8 cellular contexts compared by ENCODE assay signal in genomic region chr3:98022978-98023820, GRCh38. TPM values are rescaled to one million over a fixed set of nuclear protein-coding genes. Genes with fewer than 3 reads are reported as not detected.
DNase-seq lines count a peak whose midpoint lies in the region; ATAC-seq and TF ChIP-seq lines count a peak whose summit lies in the region.

No MANE protein-coding gene starts in this region.

- H3K4me3 ChIP-seq in heart left ventricle, result no peak overlapping the region

- peaks cover 0 to 8% (median 0%) of the 10 kb centered on the region in 12 donors for H3K4me1 ChIP-seq in heart left ventricle

- H3K36me3 ChIP-seq in heart left ventricle, result no peaks in the 10 kb centered on the region

- TF ChIP-seq CTCF in GM10266 (IDR thresholded peaks at IDR 0.05; ENCODE audit: control insufficient read depth, insufficient read depth, low read depth, missing control alignments) (peak; percentile 96), heart left ventricle (IDR thresholded peaks at IDR 0.05) (peak; percentile 92 to 99 (median 97))

- no peak overlapping the region for H3K4me3 Mint-ChIP-seq in activated naive CD8-positive, alpha-beta T cell treated with anti-CD3 and anti-CD28 coated beads, Interleukin-2, amount 50 U/mL, for 24 hours

- H3K4me1 Mint-ChIP-seq in activated naive CD8-positive, alpha-beta T cell treated with anti-CD3 and anti-CD28 coated beads, Interleukin-2, amount 50 U/mL, for 24 hours, result peaks cover 2% of the 10 kb centered on the region

- H3K27me3 Mint-ChIP-seq in activated naive CD8-positive, alpha-beta T cell treated with anti-CD3 and anti-CD28 coated beads, Interleukin-2, amount 50 U/mL, for 24 hours, result peaks cover 6% of the 10 kb centered on the region

- WGBS in heart left ventricle, 4 donors, result 25 to 28% (median 26%) methylated on average over 13 of the region's 13 CpGs

- no peak overlapping the region for H3K27ac ChIP-seq in heart left ventricle

- no peaks in the 10 kb centered on the region for H3K36me3 Mint-ChIP-seq in activated naive CD8-positive, alpha-beta T cell treated with anti-CD3 and anti-CD28 coated beads, Interleukin-2, amount 50 U/mL, for 24 hours (ENCODE audit: low read depth)

- no peak for TF ChIP-seq POLR2A in heart left ventricle (IDR thresholded peaks at IDR 0.05)

- peak; percentile 77 for ATAC-seq in HG02571 (IDR thresholded peaks at IDR 0.05; ENCODE audit: unreplicated experiment)
- peak; percentile 80 for ATAC-seq in activated naive CD8-positive, alpha-beta T cell treated with anti-CD3 and anti-CD28 coated beads, Interleukin-2, amount 50 U/mL, for 24 hours
- ATAC-seq in heart left ventricle, result peak; percentile 77 to 84 (median 80)
- no peak for ATAC-seq in HG03135 (IDR thresholded peaks at IDR 0.05; ENCODE audit: unreplicated experiment)

- no peaks in the 10 kb centered on the region for H3K9me3 ChIP-seq in heart left ventricle

- no peaks in the 10 kb centered on the region for H3K27me3 ChIP-seq in heart left ventricle

- intact Hi-C loops in heart left ventricle (cut with DNase I), result loop anchor here (1.0 to 5.0 kb wide), 7 partner anchors 46 to 1161 kb away; partner anchors contain the start of gene RIOX2 (in 1 of the 10)

- no peaks in the 10 kb centered on the region for H3K9me3 Mint-ChIP-seq in activated naive CD8-positive, alpha-beta T cell treated with anti-CD3 and anti-CD28 coated beads, Interleukin-2, amount 50 U/mL, for 24 hours

- DNase-seq in GM10266 (ENCODE audit: extremely low spot score) (peak; percentile 42), NCI-H1105 (lab: John Stamatoyannopoulos, UW) (peak; percentile 74), T follicular helper cell (ENCODE audit: low read depth) (peak; percentile 83), heart left ventricle (peak; percentile 80 to 94 (median 83)), pulmonary artery endothelial cell (ENCODE audit: low read depth, low spot score) (peak; percentile 8)
- DNase-seq in activated naive CD8-positive, alpha-beta T cell treated with anti-CD3 and anti-CD28 coated beads, Interleukin-2, amount 50 U/mL, for 24 hours, result peak; percentile 95

- no peak overlapping the region for H3K27ac Mint-ChIP-seq in activated naive CD8-positive, alpha-beta T cell treated with anti-CD3 and anti-CD28 coated beads, Interleukin-2, amount 50 U/mL, for 24 hours

RNA-seq across cellular contexts. Expression of gene GABRR3, which starts 11.9 kb away (rescaled TPM):
- total RNA-seq in heart left ventricle (not detected), pulmonary artery endothelial cell (not detected in 2 replicates)
- not detected for polyA plus RNA-seq in heart left ventricle

RNA-seq across cellular contexts. Expression of gene RIOX2, which starts 51.0 kb away (rescaled TPM):
- total RNA-seq in heart left ventricle (10 to 100 TPM; 10.3 to 15.9 (median 12.1) TPM), pulmonary artery endothelial cell (27.4 and 33.6 TPM in 2 replicates)
- polyA plus RNA-seq in heart left ventricle, result 10 to 100 TPM in 1 of 2 donors, 1 to 10 TPM in 1; 8.9 to 13.3 TPM

Comparison
In these comparisons a context has a peak if more than half of its experiments do, and no peak if none do; other contexts are left out.
1. DNase-seq: peak in every context shown above with its lines; median percentile 95 in activated naive CD8-positive, alpha-beta T cell treated with anti-CD3 and anti-CD28 coated beads, Interleukin-2, amount 50 U/mL, for 24 hours; 83 in T follicular helper cell; 83 in heart left ventricle; 74 in NCI-H1105; 42 in GM10266; 8 in pulmonary artery endothelial cell.